ENCODE assay signal across 9 cellular contexts in the genomic region with DNA sequence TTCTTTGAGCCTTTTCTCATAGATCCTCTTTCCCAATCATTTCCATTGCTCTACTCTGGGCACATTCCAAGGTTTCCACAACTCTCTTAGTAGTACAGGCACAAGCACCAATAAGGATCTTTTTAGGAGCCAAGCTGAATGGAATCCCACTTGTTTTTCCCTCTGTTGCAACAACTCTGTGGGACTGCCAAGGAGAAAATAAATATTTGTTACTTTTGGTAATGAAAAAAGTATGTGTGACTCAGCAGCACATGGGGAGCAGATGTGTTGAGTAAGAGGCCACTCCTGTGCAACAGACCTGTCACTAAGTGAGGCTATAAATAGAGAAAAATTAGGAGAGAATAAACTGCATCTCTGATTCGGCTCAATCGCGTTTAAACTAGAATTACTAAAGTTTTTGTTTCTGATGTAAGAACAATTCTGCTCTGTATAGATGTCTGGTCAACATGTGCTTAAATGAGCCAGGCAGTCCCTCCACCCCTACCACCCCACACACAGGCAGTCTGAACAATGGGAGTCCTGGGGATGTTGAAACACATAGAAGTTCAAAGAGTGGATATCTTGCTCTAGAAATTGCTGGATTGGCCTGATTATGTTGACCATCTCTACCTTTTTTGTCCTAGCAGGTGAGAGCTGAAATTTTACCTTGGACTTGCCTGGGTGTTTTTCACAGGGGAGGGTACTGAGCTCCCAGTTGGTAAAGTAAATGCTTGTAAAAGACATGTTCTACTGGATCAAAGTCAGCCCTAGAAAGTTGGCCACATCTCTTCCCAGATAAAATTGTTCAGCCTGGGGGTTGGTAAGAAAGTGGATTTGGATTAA.
A peak's percentile ranks its signal among the peaks of the same experiment; 100 is the strongest.
DNase-seq lines count a peak whose midpoint lies in the region; ATAC-seq lines count a peak whose summit lies in the region.
"Had no signal": no experiment of that assay in that cellular context is flagged by ENCODE, and none has a peak within 500 bp of the region (broad histone marks: within the 10 kb centered on the region; RNA-seq: fewer than 3 reads in every experiment).

No MANE protein-coding gene starts in this region.

- peak; percentile 98 for DNase-seq in HS-5 (ENCODE audit: low read depth)
- DNase-seq in iPS-NIHi11 (ENCODE audit: low spot score): peak; percentile 16
- DNase-seq in activated naive CD4-positive, alpha-beta T cell treated with anti-CD3 and anti-CD28 coated beads, Interleukin-2, amount 50 U/mL, for 72 hours (ENCODE audit: low spot score in 2 of 2): no peak
- DNase-seq in activated CD4-positive, alpha-beta T cell treated with anti-CD3 and anti-CD28 coated beads for 1 hour: no peak
- DNase-seq in T-helper 2 cell: no peak
- DNase-seq: NCI-H2029 treated with DMSO at 0.1 percent for 48 hours had no signal

- no peaks in the 10 kb centered on the region for H3K36me3 ChIP-seq in subcutaneous abdominal adipose tissue (ENCODE audit: control insufficient read depth in 5 of 5, insufficient read depth in 5 of 5, low read length in 5 of 5)

- peaks cover 10 to 20% of the 10 kb centered on the region in 2 donors for H3K9me3 Mint-ChIP-seq in activated naive CD4-positive, alpha-beta T cell treated with anti-CD3 and anti-CD28 coated beads, Interleukin-2, amount 50 U/mL, for 72 hours

- no peak overlapping the region for H3K27ac Mint-ChIP-seq in activated naive CD4-positive, alpha-beta T cell treated with anti-CD3 and anti-CD28 coated beads, Interleukin-2, amount 50 U/mL, for 72 hours

- H3K36me3 Mint-ChIP-seq in activated naive CD4-positive, alpha-beta T cell treated with anti-CD3 and anti-CD28 coated beads, Interleukin-2, amount 50 U/mL, for 72 hours: no peaks in the 10 kb centered on the region

- peaks cover 0 to 13% (median 5%) of the 10 kb centered on the region in 5 donors for H3K4me1 ChIP-seq in subcutaneous abdominal adipose tissue (ENCODE audit: control insufficient read depth in 5 of 5, insufficient read depth in 5 of 5, low read length in 5 of 5)

- H3K9me3 ChIP-seq in subcutaneous abdominal adipose tissue (ENCODE audit: control insufficient read depth in 5 of 5, low read length in 5 of 5): no peaks in the 10 kb centered on the region

- WGBS in adipose tissue, 3 donors: 40 to 56% (median 43%) methylated on average over 3 of the region's 3 CpGs

- H3K27ac ChIP-seq in adipose tissue (ENCODE audit: low read depth, low read length) (peak overlapping the region; percentile 20), subcutaneous abdominal adipose tissue (ENCODE audit: low read depth, low read length) (peak overlapping the region; percentile 89)

- H3K4me3 ChIP-seq in subcutaneous abdominal adipose tissue (ENCODE audit: low read depth in 1 of 5, low read length in 5 of 5): no peak overlapping the region

- ATAC-seq in activated naive CD4-positive, alpha-beta T cell treated with anti-CD3 and anti-CD28 coated beads, Interleukin-2, amount 50 U/mL, for 72 hours: no peak
- ATAC-seq in HG03354 (IDR thresholded peaks at IDR 0.05; ENCODE audit: poor library complexity, severe bottlenecking, unreplicated experiment): no peak

- H3K9ac ChIP-seq in subcutaneous abdominal adipose tissue (ENCODE audit: low read length in 5 of 5): peak overlapping the region in 3 of 5 donors; percentile 15 to 68 (median 24)

- H3K27me3 ChIP-seq in subcutaneous abdominal adipose tissue (ENCODE audit: control insufficient read depth in 5 of 5, insufficient read depth in 4 of 5, low read length in 5 of 5): no peaks in the 10 kb centered on the region

Comparison
In these comparisons a context has a peak if more than half of its experiments do, and no peak if none do; other contexts are left out.
1. DNase-seq: peak in HS-5 (single experiment) and iPS-NIHi11 (single experiment); none in activated naive CD4-positive, alpha-beta T cell treated with anti-CD3 and anti-CD28 coated beads, Interleukin-2, amount 50 U/mL, for 72 hours (0 of 2), activated CD4-positive, alpha-beta T cell treated with anti-CD3 and anti-CD28 coated beads for 1 hour (single experiment) and T-helper 2 cell (0 of 5).